ENCODE assay signal across 12 cellular contexts in the genomic region with DNA sequence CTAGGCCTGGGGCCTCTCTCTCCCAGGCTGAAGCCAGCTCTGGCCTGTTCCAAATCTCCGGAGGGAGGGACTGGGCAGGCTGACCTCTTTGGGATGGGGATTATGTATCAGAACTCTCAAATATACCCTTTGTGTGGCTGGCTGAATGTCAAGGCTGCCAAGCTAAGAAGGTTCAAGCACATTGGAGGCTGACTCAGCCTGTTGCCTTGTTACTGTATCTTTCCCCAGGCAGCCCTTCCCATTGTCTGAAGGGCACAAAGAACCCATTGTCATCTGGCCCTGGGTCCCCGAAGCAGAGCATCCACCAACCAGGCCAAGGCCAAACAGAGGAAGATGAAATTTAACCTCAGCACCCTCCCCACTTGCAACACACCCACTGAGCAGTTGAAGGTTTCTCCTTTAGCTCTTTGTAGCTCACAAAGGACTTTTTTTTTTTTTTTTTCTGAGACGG. TPM values are rescaled to one million over a fixed set of nuclear protein-coding genes. Genes with fewer than 3 reads are reported as not detected.
A peak's percentile ranks its signal among the peaks of the same experiment; 100 is the strongest.
DNase-seq lines count a peak whose midpoint lies in the region; ATAC-seq and TF ChIP-seq lines count a peak whose summit lies in the region.
"Had no signal": no experiment of that assay in that cellular context is flagged by ENCODE, and none has a peak within 500 bp of the region (broad histone marks: within the 10 kb centered on the region; RNA-seq: fewer than 3 reads in every experiment).

No MANE protein-coding gene starts in this region.

- no peaks in the 10 kb centered on the region for H3K36me3 ChIP-seq in adrenal gland (replicated peaks in 1 of 2)
- no peaks in the 10 kb centered on the region for H3K36me3 ChIP-seq in psoas muscle (ENCODE audit: insufficient read depth in 1 of 2, low read depth in 1 of 2)

- H3K9me3 ChIP-seq in adrenal gland (replicated peaks in 1 of 3) (no peaks in the 10 kb centered on the region), psoas muscle (no peaks in the 10 kb centered on the region)

- DNase-seq in EH (ENCODE audit: low read depth): peak; percentile 9
- DNase-seq in adrenal gland: peak; percentile 82 to 95 (median 91)
- DNase-seq in hypothalamus (lab: John Stamatoyannopoulos, UW): peak in 39 of 51 donors; percentile 19 to 85 (median 62)
- no peak for DNase-seq in psoas muscle
- no peak for DNase-seq in NCI-H524 treated with DMSO at 0.1 percent for 48 hours (lab: John Stamatoyannopoulos, UW)
- no peak for DNase-seq in GOT3 (lab: John Stamatoyannopoulos, UW)
- DNase-seq in left lobe of liver (ENCODE audit: low spot score): no peak
- no peak for DNase-seq in stimulated activated CD4-positive, alpha-beta T cell treated with anti-CD3 and anti-CD28 coated beads, Interleukin-2, amount 100 ng/mL, for 24 hours
- DNase-seq: effector memory CD8-positive, alpha-beta T cell; EL; MM.1S had no signal

- intact Hi-C loops in adrenal gland (cut with DNase I): no loop called here
- intact Hi-C loops in psoas muscle (cut with DNase I): no loop called here

- H3K27me3 ChIP-seq in adrenal gland: no peaks in the 10 kb centered on the region
- no peaks in the 10 kb centered on the region for H3K27me3 ChIP-seq in psoas muscle (ENCODE audit: insufficient read depth in 3 of 3, low read length in 2 of 3)

- WGBS in adrenal gland, 4 donors: 41 to 51% (median 48%) methylated on average over 3 of the region's 3 CpGs
- 26 to 61% (median 31%) methylated on average over 3 of the region's 3 CpGs for WGBS in psoas muscle, 3 donors

- TF ChIP-seq CTCF in adrenal gland (IDR thresholded peaks at IDR 0.05) (no peak), psoas muscle (IDR thresholded peaks at IDR 0.05) (no peak)

- H3K27ac ChIP-seq in adrenal gland (peak overlapping the region; percentile 5 to 86 (median 68)), psoas muscle (peak overlapping the region; percentile 63)
- H3K27ac ChIP-seq: HL-60 had no signal

- H3K4me1 ChIP-seq in adrenal gland (replicated peaks in 1 of 2) (peaks cover 10 to 41% of the 10 kb centered on the region in 2 donors), psoas muscle (peaks cover 34% of the 10 kb centered on the region)

- ATAC-seq in psoas muscle: peak in 2 of 4 donors; percentile 53 to 74
- no peak for ATAC-seq in left lobe of liver
- ATAC-seq: effector memory CD8-positive, alpha-beta T cell had no signal

- no peak overlapping the region for H3K4me3 ChIP-seq in adrenal gland
- H3K4me3 ChIP-seq in psoas muscle: no peak overlapping the region

- no peak for TF ChIP-seq POLR2A in adrenal gland (IDR thresholded peaks at IDR 0.05)

RNA-seq across cellular contexts. Expression of gene SPARC, which starts 7.3 kb away (rescaled TPM):
- 1,000 to 10,000 TPM in 4 of 8 donors, 100 to 1,000 TPM in 4; 478 to 3,013 (median 1,213) TPM for total RNA-seq in adrenal gland
- 1,000 to 10,000 TPM in 1 of 3 donors, 100 to 1,000 TPM in 2; 145 to 2,674 (median 298) TPM for polyA plus RNA-seq in adrenal gland
- 100 to 1,000 TPM; 175 to 687 (median 372) TPM for total RNA-seq in psoas muscle
- polyA plus RNA-seq in psoas muscle: 100 to 1,000 TPM; 111 to 331 (median 170) TPM
- total RNA-seq in left lobe of liver: 90.7 TPM

Comparison
In these comparisons a context has a peak if more than half of its experiments do, and no peak if none do; other contexts are left out.
1. DNase-seq: peak in EH (single experiment), adrenal gland (7 of 7) and hypothalamus (39 of 51); none in psoas muscle (0 of 2), NCI-H524 treated with DMSO at 0.1 percent for 48 hours (single experiment), GOT3 (single experiment), left lobe of liver (single experiment) and stimulated activated CD4-positive, alpha-beta T cell treated with anti-CD3 and anti-CD28 coated beads, Interleukin-2, amount 100 ng/mL, for 24 hours (0 of 2).